ENCODE assay signal across 10 cellular contexts in the genomic region with DNA sequence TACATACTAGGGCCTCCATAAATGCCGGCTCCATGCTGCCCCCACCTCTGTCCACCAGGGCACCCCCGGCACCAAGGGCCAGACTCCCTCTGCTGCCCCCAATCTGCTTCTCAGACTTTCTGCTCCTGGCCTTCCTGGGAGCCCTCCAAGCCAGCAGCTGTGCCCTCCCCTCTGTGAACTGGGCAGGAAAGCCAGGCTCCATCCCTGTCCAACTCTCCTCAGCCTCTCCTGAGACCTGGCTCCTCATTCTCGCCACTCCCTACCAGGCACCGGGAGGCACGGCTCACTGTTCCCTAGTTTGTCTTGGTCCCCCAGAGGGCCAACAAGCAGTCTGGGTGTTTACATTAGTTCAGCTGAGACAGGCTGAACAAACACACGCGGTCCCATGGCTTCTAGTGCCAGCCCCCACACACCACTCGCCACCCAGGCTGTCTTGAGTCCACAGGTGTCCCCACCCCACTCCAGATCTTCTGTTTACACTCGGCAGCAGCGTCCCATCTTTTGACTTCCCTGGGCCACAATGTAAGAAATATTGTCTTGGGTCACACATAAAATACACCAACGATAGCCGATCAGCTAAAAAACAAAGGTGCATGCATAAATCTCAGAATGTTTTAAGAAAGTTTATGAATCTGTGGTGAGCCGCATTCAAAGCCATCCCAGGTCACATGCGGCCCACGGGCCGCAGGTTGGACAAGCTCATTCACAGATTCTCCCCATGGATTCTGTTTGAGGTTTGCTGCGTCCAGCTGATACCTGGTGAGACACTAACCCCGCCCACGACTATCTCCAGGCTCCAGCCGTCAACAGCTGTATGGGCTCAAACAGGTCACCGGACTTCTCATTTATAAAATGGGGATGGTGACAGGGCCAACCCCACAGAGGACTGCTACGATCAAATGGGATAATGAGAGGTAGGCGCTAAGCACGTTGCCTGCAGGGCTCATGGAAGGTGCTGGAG. TPM values are rescaled to one million over a fixed set of nuclear protein-coding genes. Genes with fewer than 3 reads are reported as not detected.
DNase-seq lines count a peak whose midpoint lies in the region; ATAC-seq and TF ChIP-seq lines count a peak whose summit lies in the region.
"Had no signal": no experiment of that assay in that cellular context is flagged by ENCODE, and none has a peak within 500 bp of the region (broad histone marks: within the 10 kb centered on the region; RNA-seq: fewer than 3 reads in every experiment).

No MANE protein-coding gene starts in this region.

- H3K9ac ChIP-seq in IMR-90 (ENCODE audit: low read depth, low read length) (0 out of 2 replicates have a peak overlapping the region, but pooled peaks have one; percentile 8), duodenal mucosa (ENCODE audit: low read depth in 1 of 2, low read length in 2 of 2) (no peak overlapping the region)

- DNase-seq in A673 (ENCODE audit: low spot score) (no peak), IMR-90 (no peak), naive B cell (no peak), natural killer cell (no peak), HK-2 (ENCODE audit: unreplicated experiment) (no peak)
- no peak for DNase-seq in activated CD8-positive, alpha-beta T cell treated with anti-CD3 and anti-CD28 coated beads for 36 hours
- DNase-seq: hippocampal formation; stimulated activated CD4-positive, alpha-beta T cell treated with anti-CD3 and anti-CD28 coated beads, Interleukin-2, amount 100 ng/mL, for 48 hours had no signal

- no peaks in the 10 kb centered on the region for H4K20me1 ChIP-seq in IMR-90 (ENCODE audit: insufficient read depth, low read length)

- BruUV-seq in A673 (replicated peaks; lab: Mats Ljungman, UMichigan) (no TSS peak), IMR-90 (replicated peaks; lab: Mats Ljungman, UMichigan) (no TSS peak)

- H3K27ac Mint-ChIP-seq in naive B cell (peak overlapping the region in 4 of 6 donors; percentile 49 to 78 (median 70)), natural killer cell (peak overlapping the region in 1 of 2 donors; percentile 77)
- no peak overlapping the region for H3K27ac Mint-ChIP-seq in activated CD8-positive, alpha-beta T cell treated with anti-CD3 and anti-CD28 coated beads for 36 hours

- peak overlapping the region; percentile 75 for H3K23ac ChIP-seq in IMR-90 (ENCODE audit: low read depth, low read length)

- ATAC-seq in IMR-90 (ENCODE audit: low read depth) (no peak), naive B cell (ENCODE audit: low read depth in 2 of 2) (no peak), natural killer cell (no peak), HG03460 (IDR thresholded peaks at IDR 0.05; ENCODE audit: unreplicated experiment) (no peak)
- no peak for ATAC-seq in activated CD8-positive, alpha-beta T cell treated with anti-CD3 and anti-CD28 coated beads for 36 hours

- H2AK5ac ChIP-seq in IMR-90 (ENCODE audit: low read depth, low read length) = peak overlapping the region; percentile 92

- H2BK15ac ChIP-seq in IMR-90 (ENCODE audit: low read depth, low read length) = peak overlapping the region; percentile 92; the same call in 2 of the 3 replicates

- peak overlapping the region; percentile 30; the same call in 1 of the 2 replicates for H3K56ac ChIP-seq in IMR-90 (ENCODE audit: extremely low read depth, insufficient read depth, low read length)

- H3K36me3 ChIP-seq in A673 (ENCODE audit: insufficient read depth, low read length, poor library complexity, severe bottlenecking) (no peaks in the 10 kb centered on the region), IMR-90 (ENCODE audit: control insufficient read depth, insufficient read depth, low read length) (peaks cover 2% of the 10 kb centered on the region; the same call in 1 of the 2 replicates), duodenal mucosa (ENCODE audit: control insufficient read depth in 1 of 2, insufficient read depth in 2 of 2, low read length in 2 of 2) (no peaks in the 10 kb centered on the region)

- in situ Hi-C loops in IMR-90 (cut with MboI; ENCODE audit: low sequenced_read_pairs) = no loop called here

- H3K4me3 ChIP-seq in A673 (ENCODE audit: low read depth, low read length, poor library complexity, severe bottlenecking) (no peak overlapping the region), IMR-90 (ENCODE audit: insufficient read depth, low read depth, low read length) (no peak overlapping the region), duodenal mucosa (ENCODE audit: low read depth in 1 of 2, low read length in 2 of 2) (no peak overlapping the region)

- H2BK5ac ChIP-seq in IMR-90 (ENCODE audit: low read depth, low read length, poor library complexity, severe bottlenecking) = peak overlapping the region; percentile 43

- peak overlapping the region; percentile 24 to 73; a peak in 3 of 4 replicates for H4K8ac ChIP-seq in IMR-90 (ENCODE audit: low read depth in 2 of 2, low read length in 2 of 2)

- peak overlapping the region; percentile 94 for H3K4ac ChIP-seq in IMR-90 (ENCODE audit: low read depth, low read length)

- WGBS in IMR-90 (ENCODE audit: extremely low coverage in 2 of 2, insufficient read length in 1 of 2), 2 experiments = 37% methylated on average over 16 of the region's 24 CpGs; no CpG with 5 or more reads in 1 of the 2 experiments

- peaks cover 0 to 5% of the 10 kb centered on the region in 2 donors for H3K36me3 Mint-ChIP-seq in naive B cell
- H3K36me3 Mint-ChIP-seq in natural killer cell = no peaks in the 10 kb centered on the region
- peaks cover 49% of the 10 kb centered on the region for H3K36me3 Mint-ChIP-seq in activated CD8-positive, alpha-beta T cell treated with anti-CD3 and anti-CD28 coated beads for 36 hours (ENCODE audit: low read depth)

- H3K4me3 Mint-ChIP-seq in naive B cell (no peak overlapping the region), natural killer cell (no peak overlapping the region)
- H3K4me3 Mint-ChIP-seq in activated CD8-positive, alpha-beta T cell treated with anti-CD3 and anti-CD28 coated beads for 36 hours = no peak overlapping the region

- peak overlapping the region; percentile 89 for H2AK9ac ChIP-seq in IMR-90 (replicated peaks; ENCODE audit: low read depth, low read length, poor library complexity)

- POLR2A ChIA-PET in A673 (lab: Charles Lee; ENCODE audit: low non-redundant PET) (no interaction called here), IMR-90 (lab: Charles Lee; ENCODE audit: unreplicated experiment) (no interaction called here)
- POLR2A ChIA-PET in activated CD8-positive, alpha-beta T cell treated with anti-CD3 and anti-CD28 coated beads for 36 hours (lab: Charles Lee) = interaction anchor here (0.6 to 1.5 kb wide), 5 partner anchors 10 to 146 kb away, joined by 3 to 4 read pairs (median 3); no protein-coding TSS in a partner anchor

- H3K79me1 ChIP-seq in IMR-90 (ENCODE audit: low read depth in 1 of 2, low read length in 2 of 2) = peaks cover 45 to 94% of the 10 kb centered on the region in 2 experiments

- intact Hi-C loops in A673 (cut with micrococcal nuclease; ENCODE audit: unreplicated experiment) (no loop called here), IMR-90 (cut with micrococcal nuclease) (no loop called here), natural killer cell (cut with micrococcal nuclease) (no loop called here)
- intact Hi-C loops in activated CD8-positive, alpha-beta T cell treated with anti-CD3 and anti-CD28 coated beads for 36 hours (cut with micrococcal nuclease) = no loop called here

- no peak for TF ChIP-seq RAD21 in IMR-90 (IDR thresholded peaks at IDR 0.05; ENCODE audit: low read length)

- H3K9me3 ChIP-seq in A673 (ENCODE audit: low read depth, low read length, poor library complexity, severe bottlenecking) (no peaks in the 10 kb centered on the region), IMR-90 (ENCODE audit: control insufficient read depth, insufficient read depth, low read length) (no peaks in the 10 kb centered on the region), duodenal mucosa (ENCODE audit: control insufficient read depth in 1 of 2, low read length in 2 of 2) (no peaks in the 10 kb centered on the region)

- H2BK120ac ChIP-seq in IMR-90 (ENCODE audit: low read depth, low read length) = peak overlapping the region; percentile 88

- no peak for TF ChIP-seq CTCF in A673 (conservative IDR thresholded peaks at IDR 0.05; ENCODE audit: low read depth, low read length)
- peak; percentile 7; the same call in 1 of the 2 replicates for TF ChIP-seq CTCF in IMR-90 (conservative IDR thresholded peaks at IDR 0.05; ENCODE audit: low read depth, low read length)
- no peak for TF ChIP-seq CTCF in natural killer cell (IDR thresholded peaks at IDR 0.05)
- TF ChIP-seq CTCF in activated CD8-positive, alpha-beta T cell treated with anti-CD3 and anti-CD28 coated beads for 36 hours (IDR thresholded peaks at IDR 0.05) = no peak

- H3K14ac ChIP-seq in IMR-90 (replicated peaks; ENCODE audit: low read depth, low read length) = peak overlapping the region; percentile 74

- H3K4me1 ChIP-seq in A673 (ENCODE audit: insufficient read depth, low read length, poor library complexity, severe bottlenecking) = peaks cover 41% of the 10 kb centered on the region
- H3K4me1 ChIP-seq in IMR-90 (ENCODE audit: control insufficient read depth, insufficient read depth, low read length) = peaks cover 66% of the 10 kb centered on the region
- H3K4me1 ChIP-seq in duodenal mucosa (ENCODE audit: control insufficient read depth in 1 of 2, insufficient read depth in 2 of 2, low read length in 2 of 2) = peaks cover 19 to 31% of the 10 kb centered on the region in 2 donors

- H2AFZ ChIP-seq in IMR-90 (replicated peaks; ENCODE audit: low read length, poor library complexity) = peak overlapping the region; percentile 72

- TF ChIP-seq POLR2A in IMR-90 (IDR thresholded peaks at IDR 0.05; ENCODE audit: low read depth, low read length) = no peak

- H3K9me3 Mint-ChIP-seq in naive B cell (no peaks in the 10 kb centered on the region), natural killer cell (no peaks in the 10 kb centered on the region)
- no peaks in the 10 kb centered on the region for H3K9me3 Mint-ChIP-seq in activated CD8-positive, alpha-beta T cell treated with anti-CD3 and anti-CD28 coated beads for 36 hours

- H3K27me3 ChIP-seq in A673 (replicated peaks; ENCODE audit: insufficient read depth, low read depth, low read length, poor library complexity) (no peaks in the 10 kb centered on the region), IMR-90 (ENCODE audit: control insufficient read depth, insufficient read depth, low read length) (no peaks in the 10 kb centered on the region), duodenal mucosa (ENCODE audit: control insufficient read depth in 1 of 2, insufficient read depth in 2 of 2, low read length in 2 of 2) (no peaks in the 10 kb centered on the region)

- dilution Hi-C loops in IMR-90 (cut with HindIII; ENCODE audit: low sequenced_read_pairs, unreplicated experiment) = no loop called here

- CTCF ChIA-PET in A673 (lab: Charles Lee) = no interaction called here
- CTCF ChIA-PET in IMR-90 (lab: Yijun Ruan, JAX) = no interaction called here
- CTCF ChIA-PET in activated CD8-positive, alpha-beta T cell treated with anti-CD3 and anti-CD28 coated beads for 36 hours (lab: Charles Lee) = interaction anchor here (0.8 to 1.7 kb wide), 6 partner anchors 14 to 50 kb away, joined by 3 to 6 read pairs (median 4); no protein-coding TSS in a partner anchor

- peaks cover 24 to 48% (median 41%) of the 10 kb centered on the region in 3 donors for H3K4me1 Mint-ChIP-seq in naive B cell
- peaks cover 30 to 58% of the 10 kb centered on the region in 2 donors for H3K4me1 Mint-ChIP-seq in natural killer cell
- H3K4me1 Mint-ChIP-seq in activated CD8-positive, alpha-beta T cell treated with anti-CD3 and anti-CD28 coated beads for 36 hours (ENCODE audit: low read depth) = peaks cover 46% of the 10 kb centered on the region

- peak overlapping the region; percentile 5 for H4K5ac ChIP-seq in IMR-90 (ENCODE audit: low read depth, low read length)

- H3K27me3 Mint-ChIP-seq in naive B cell = no peaks in the 10 kb centered on the region
- H3K27me3 Mint-ChIP-seq in natural killer cell (ENCODE audit: low read depth in 2 of 2) = no peaks in the 10 kb centered on the region
- H3K27me3 Mint-ChIP-seq in activated CD8-positive, alpha-beta T cell treated with anti-CD3 and anti-CD28 coated beads for 36 hours = no peaks in the 10 kb centered on the region

- peak overlapping the region; percentile 93 for H4K91ac ChIP-seq in IMR-90 (ENCODE audit: insufficient read depth, low read depth, low read length)

- H3K9me1 ChIP-seq in IMR-90 (ENCODE audit: insufficient read depth, low read length) = peaks cover 44% of the 10 kb centered on the region

- H3K18ac ChIP-seq in IMR-90 (ENCODE audit: low read depth, low read length) = peak overlapping the region; percentile 4

- no peak overlapping the region for H3K4me2 ChIP-seq in IMR-90 (ENCODE audit: low read depth, low read length)

- H3K27ac ChIP-seq in A673 (ENCODE audit: low read depth, low read length, poor library complexity, severe bottlenecking) = peak overlapping the region; percentile 54
- H3K27ac ChIP-seq in IMR-90 (ENCODE audit: insufficient read depth, low read length) = peak overlapping the region; percentile 33
- H3K27ac ChIP-seq in duodenal mucosa (ENCODE audit: low read depth, low read length) = peak overlapping the region; percentile 22

- H2BK20ac ChIP-seq in IMR-90 (ENCODE audit: low read depth, low read length) = peak overlapping the region; percentile 90

RNA-seq across cellular contexts. Expression of gene ECE1, which starts 29.5 kb away (rescaled TPM):
- 31.5 and 37.7 TPM in 2 replicates for total RNA-seq in A673 (2021)
- total RNA-seq in IMR-90 (2012; rRNA removed) = 60.0 and 61.8 TPM in 2 replicates
- polyA plus RNA-seq in IMR-90 (2012; rRNA removed) = 124 and 133 TPM in 2 replicates
- 90.4 and 122 TPM in 2 replicates for polyA plus RNA-seq in IMR-90 (2012; cell fraction: cytosol; rRNA removed)
- 71.7 and 82.4 TPM in 2 replicates for polyA plus RNA-seq in IMR-90 (2012; cell fraction: nucleus; rRNA removed; ENCODE audit: low replicate concordance)
- polyA plus RNA-seq in naive B cell (ENCODE audit: low read depth in 6 of 6) = 10 to 100 TPM in 5 of 6 donors, 1 to 10 TPM in 1; 6.9 to 44.5 (median 20.8) TPM
- total RNA-seq in natural killer cell = 10 to 100 TPM; 47.2 to 70.1 (median 50.7) TPM
- 100 to 1,000 TPM; 118 to 127 TPM for total RNA-seq in activated CD8-positive, alpha-beta T cell treated with anti-CD3 and anti-CD28 coated beads for 36 hours
